8 cellular contexts compared by ENCODE assay signal in genomic region chr17:46193626-46194392, GRCh38. TPM values are rescaled to one million over a fixed set of nuclear protein-coding genes. Genes with fewer than 3 reads are reported as not detected.
A peak's percentile ranks its signal among the peaks of the same experiment; 100 is the strongest.
DNase-seq lines count a peak whose midpoint lies in the region; ATAC-seq, FAIRE-seq and TF ChIP-seq lines count a peak whose summit lies in the region.

No MANE protein-coding gene starts in this region.

- H3K27ac ChIP-seq in WERI-Rb-1, result peak overlapping the region; percentile 100
- H3K27ac ChIP-seq in mammary epithelial cell (ENCODE audit: insufficient read depth, low read depth, low read length), result peak overlapping the region; percentile 61
- H3K27ac ChIP-seq in small intestine (ENCODE audit: low read depth in 1 of 2, low read length in 1 of 2), result peak overlapping the region; percentile 96 to 98

- H3K4me2 ChIP-seq in mammary epithelial cell (ENCODE audit: insufficient read depth, low read depth, low read length), result peak overlapping the region; percentile 95

- POLR2A ChIA-PET in AG04449 (lab: Yijun Ruan, JAX), result no interaction called here

- H2AFZ ChIP-seq in mammary epithelial cell (ENCODE audit: low read depth, low read length), result peak overlapping the region; percentile 95

- in situ Hi-C loops in mammary epithelial cell (cut with MboI; ENCODE audit: low sequenced_read_pairs in 2 of 2), result no loop called here

- peak overlapping the region; percentile 64 for H3K9ac ChIP-seq in mammary epithelial cell (ENCODE audit: insufficient read depth, low read length)

- H4K20me1 ChIP-seq in mammary epithelial cell (ENCODE audit: insufficient read depth, low read length), result peaks cover 6% of the 10 kb centered on the region

- intact Hi-C loops in mammary epithelial cell (cut with micrococcal nuclease), result loop anchor here (1.0 to 5.0 kb wide), 6 partner anchors 57 to 302 kb away; partner anchors contain the start of gene MAPT

- peaks cover 24% of the 10 kb centered on the region for H3K4me1 ChIP-seq in mammary epithelial cell (ENCODE audit: insufficient read depth, low read length)
- peaks cover 5% of the 10 kb centered on the region in 2 donors for H3K4me1 ChIP-seq in small intestine (ENCODE audit: control insufficient read depth in 2 of 2, insufficient read depth in 1 of 2, low read depth in 1 of 2, low read length in 1 of 2)

- H3K9me3 ChIP-seq in WERI-Rb-1 (ENCODE audit: severe bottlenecking) (no peaks in the 10 kb centered on the region), mammary epithelial cell (replicated peaks; ENCODE audit: insufficient read depth, low read length) (no peaks in the 10 kb centered on the region), small intestine (ENCODE audit: control insufficient read depth, low read depth) (no peaks in the 10 kb centered on the region)

- dilution Hi-C loops in mammary epithelial cell (cut with HindIII; ENCODE audit: low sequenced_read_pairs), result no loop called here

- CTCF ChIA-PET in AG04449 (lab: Yijun Ruan, JAX), result interaction anchor here (0.6 to 3.2 kb wide), 28 partner anchors 9 to 190 kb away, joined by 3 to 88 read pairs (median 10); no protein-coding TSS in a partner anchor
- CTCF ChIA-PET in mammary epithelial cell (lab: Charles Lee; ENCODE audit: low non-redundant PET), result interaction anchor here (0.9 kb wide), 1 partner anchor 1660 kb away, joined by 10 read pairs; no protein-coding TSS in a partner anchor

- BruUV-seq in mammary epithelial cell (replicated peaks; lab: Mats Ljungman, UMichigan), result no TSS peak

- ATAC-seq in GM18873 (IDR thresholded peaks at IDR 0.05; ENCODE audit: low FRiP score, unreplicated experiment) (peak; percentile 52), HG03135 (IDR thresholded peaks at IDR 0.05; ENCODE audit: unreplicated experiment) (peak; percentile 52)

- no peaks in the 10 kb centered on the region for H3K27me3 ChIP-seq in WERI-Rb-1 (ENCODE audit: insufficient read depth, low read depth, severe bottlenecking)
- no peaks in the 10 kb centered on the region for H3K27me3 ChIP-seq in mammary epithelial cell (ENCODE audit: insufficient read depth, low read length)
- H3K27me3 ChIP-seq in small intestine (ENCODE audit: control insufficient read depth in 2 of 2, insufficient read depth in 2 of 2, low read length in 2 of 2), result no peaks in the 10 kb centered on the region

- WGBS in mammary epithelial cell (ENCODE audit: low coverage, missing lambda C conversion rate), result 1% methylated on average over 34 of the region's 60 CpGs
- WGBS in small intestine, 3 donors, result 0% methylated on average over 40 to 60 of the region's 60 CpGs

- TF ChIP-seq CTCF in AG04449 (IDR thresholded peaks at IDR 0.05; ENCODE audit: insufficient read depth, low read length, missing control alignments), result no peak
- TF ChIP-seq CTCF in WERI-Rb-1 (IDR thresholded peaks at IDR 0.05; ENCODE audit: low read depth, low read length), result no peak
- no peak for TF ChIP-seq CTCF in mammary epithelial cell (conservative IDR thresholded peaks at IDR 0.05 in 1 of 2, IDR thresholded peaks at IDR 0.05 in 1 of 2; ENCODE audit: extremely low read depth in 1 of 2, insufficient read depth in 1 of 2, low read depth in 1 of 2, low read length in 2 of 2)

- H3K4me3 ChIP-seq in AG04449 (ENCODE audit: low read depth, low read length) (peak overlapping the region; percentile 65), WERI-Rb-1 (ENCODE audit: low read depth, low read length) (peak overlapping the region; percentile 64), mammary epithelial cell (replicated peaks in 1 of 3; ENCODE audit: insufficient read depth in 1 of 3, low read depth in 2 of 3, low read length in 3 of 3) (peak overlapping the region; percentile 78 to 86 (median 83)), small intestine (ENCODE audit: low read depth in 1 of 2, low read length in 2 of 2) (peak overlapping the region; percentile 61 to 85)

- DNase-seq in AG04449 (ENCODE audit: low read depth, low spot score), result peak; percentile 63
- DNase-seq in NCI-H2196 treated with DMSO at 0.1 percent for 48 hours (lab: John Stamatoyannopoulos, UW; ENCODE audit: unreplicated experiment), result peak; percentile 95
- peak; percentile 97 for DNase-seq in WERI-Rb-1
- DNase-seq in mammary epithelial cell, result peak; percentile 91
- DNase-seq in iPS-NIHi7 (ENCODE audit: extremely low spot score), result peak; percentile 100
- peak; percentile 95 for DNase-seq in small intestine

- H3K36me3 ChIP-seq in WERI-Rb-1, result peaks cover 12% of the 10 kb centered on the region
- H3K36me3 ChIP-seq in mammary epithelial cell (ENCODE audit: insufficient read depth, low read length), result peaks cover 2% of the 10 kb centered on the region
- no peaks in the 10 kb centered on the region for H3K36me3 ChIP-seq in small intestine (ENCODE audit: control insufficient read depth in 2 of 2, insufficient read depth in 2 of 2, low read length in 2 of 2)

- H3K79me2 ChIP-seq in mammary epithelial cell (ENCODE audit: insufficient read depth, low read length), result peaks cover 86% of the 10 kb centered on the region

- no peak for FAIRE-seq in small intestine (lab: Jason Lieb, UNC)

RNA-seq across cellular contexts. Expression of gene KANSL1, which starts 0.6 kb away (rescaled TPM):
- 10 to 100 TPM; 54.3 to 56.7 TPM for total RNA-seq in mammary epithelial cell
- 3.1 TPM for polyA plus RNA-seq in mammary epithelial cell
- polyA minus RNA-seq in mammary epithelial cell, result 74.6 TPM
- polyA plus RNA-seq in small intestine, result 10 to 100 TPM; 12.7 to 24.2 (median 16.2) TPM

Comparison
In these comparisons a context has a peak if more than half of its experiments do, and no peak if none do; other contexts are left out.
1. Peak in every context shown above with its lines: DNase-seq, ATAC-seq, H3K4me3 ChIP-seq and H3K27ac ChIP-seq.